Comparison of ENCODE assay signal across 15 cellular contexts in genomic region chr1:162905759-162906158, GRCh38. TPM values are rescaled to one million over a fixed set of nuclear protein-coding genes. Genes with fewer than 3 reads are reported as not detected.
DNase-seq lines count a peak whose midpoint lies in the region; ATAC-seq, FAIRE-seq and TF ChIP-seq lines count a peak whose summit lies in the region.
"Had no signal": no experiment of that assay in that cellular context is flagged by ENCODE, and none has a peak within 500 bp of the region (broad histone marks: within the 10 kb centered on the region; RNA-seq: fewer than 3 reads in every experiment).

No MANE protein-coding gene starts in this region.

- peak overlapping the region; percentile 53 for H3K27ac ChIP-seq in keratinocyte (ENCODE audit: control insufficient read depth, insufficient read depth, low read length)
- H3K27ac ChIP-seq: esophagus muscularis mucosa, tibial nerve had no signal

- TF ChIP-seq CTCF in keratinocyte (optimal IDR thresholded peaks at IDR 0.05 in 1 of 3, IDR thresholded peaks at IDR 0.05 in 1 of 3, conservative IDR thresholded peaks at IDR 0.05 in 1 of 3; ENCODE audit: extremely low read depth in 1 of 3, insufficient read depth in 2 of 3, low read length in 3 of 3) = no peak

- dilution Hi-C loops in keratinocyte (cut with MboI; ENCODE audit: extremely low pct_ligation_motif_present, low sequenced_read_pairs) = no loop called here

- H3K4me1 ChIP-seq in keratinocyte (ENCODE audit: control insufficient read depth, extremely low read depth, insufficient read depth, low read length) = peaks cover 22% of the 10 kb centered on the region
- H3K4me1 ChIP-seq: tibial nerve had no signal

- peak; percentile 82 for FAIRE-seq in keratinocyte (lab: Jason Lieb, UNC)

- H3K9me3 ChIP-seq in keratinocyte (ENCODE audit: control insufficient read depth, low read depth, low read length) = no peaks in the 10 kb centered on the region
- H3K9me3 ChIP-seq: esophagus muscularis mucosa, tibial nerve had no signal

- H4K20me1 ChIP-seq in keratinocyte (ENCODE audit: control insufficient read depth, extremely low read depth, insufficient read depth, low read length) = no peaks in the 10 kb centered on the region

- peak overlapping the region; percentile 34 for H3K4me2 ChIP-seq in keratinocyte (ENCODE audit: control insufficient read depth, extremely low read depth, insufficient read depth, low read depth, low read length)

- H2AFZ ChIP-seq in keratinocyte (ENCODE audit: control insufficient read depth, low read length) = no peak overlapping the region

- H3K4me3 ChIP-seq in keratinocyte (ENCODE audit: control insufficient read depth in 2 of 3, extremely low read depth in 1 of 3, insufficient read depth in 2 of 3, low read depth in 1 of 3, low read length in 3 of 3) = no peak overlapping the region
- H3K4me3 ChIP-seq: esophagus muscularis mucosa, tibial nerve had no signal

- no peaks in the 10 kb centered on the region for H3K79me2 ChIP-seq in keratinocyte (ENCODE audit: control insufficient read depth, insufficient read depth, low read length)

- DNase-seq in AG08395 (ENCODE audit: low spot score) (peak; percentile 63), HPDE6-E6E7 (ENCODE audit: extremely low spot score) (peak; percentile 62), astrocyte of the hippocampus (ENCODE audit: low read depth, low spot score) (peak; percentile 63), keratinocyte (ENCODE audit: low read depth, low spot score) (peak; percentile 48), GOT3 (lab: John Stamatoyannopoulos, UW) (no peak), NCI-H2107 treated with DMSO at 0.1 percent for 48 hours (lab: John Stamatoyannopoulos, UW; ENCODE audit: unreplicated experiment) (no peak)
- DNase-seq in central memory CD4-positive, alpha-beta T cell = no peak
- DNase-seq: activated naive CD4-positive, alpha-beta T cell treated with anti-CD3 and anti-CD28 coated beads, Interleukin-2, amount 10 ng/mL, durations not matched to agents 7 days and 5 days; CD8-positive, alpha-beta memory T cell; naive thymus-derived CD8-positive, alpha-beta T cell; NCI-H526 treated with DMSO at 0.1 percent for 48 hours; stimulated activated CD4-positive, alpha-beta T cell treated with anti-CD3 and anti-CD28 coated beads, Interleukin-4, amount 100 ng/mL, for 4 hours had no signal

- no peak for ATAC-seq in GM18502 (IDR thresholded peaks at IDR 0.05; ENCODE audit: poor library complexity, unreplicated experiment)
- ATAC-seq: naive thymus-derived CD8-positive, alpha-beta T cell had no signal

- H3K27me3 ChIP-seq in keratinocyte (ENCODE audit: control insufficient read depth, extremely low read depth, insufficient read depth, low read length) = no peaks in the 10 kb centered on the region
- H3K27me3 ChIP-seq: esophagus muscularis mucosa, tibial nerve had no signal

- H3K36me3 ChIP-seq in keratinocyte (ENCODE audit: control insufficient read depth in 2 of 2, extremely low read depth in 1 of 2, insufficient read depth in 2 of 2, low read length in 2 of 2) = no peaks in the 10 kb centered on the region
- H3K36me3 ChIP-seq: esophagus muscularis mucosa, tibial nerve had no signal

- no peaks in the 10 kb centered on the region for H3K9me1 ChIP-seq in keratinocyte (ENCODE audit: control insufficient read depth, extremely low read depth, insufficient read depth, low read length)

- H3K9ac ChIP-seq in keratinocyte (ENCODE audit: control insufficient read depth, extremely low read depth, insufficient read depth, low read length) = no peak overlapping the region

RNA-seq across cellular contexts. Expression of gene CCDC190, which starts 44.8 kb away (rescaled TPM):
- 0.07 to 0.09 TPM in 2 of 3 replicates, not detected in the other for polyA plus RNA-seq in keratinocyte
- not detected for polyA plus RNA-seq in keratinocyte (2011; ENCODE audit: low read depth)
- 0.17 TPM in 1 of 2 replicates, not detected in the other for polyA plus RNA-seq in keratinocyte (2011; cell fraction: cytosol; rRNA removed)
- polyA plus RNA-seq in keratinocyte (2011; cell fraction: nucleus; rRNA removed) = 0.17 and 0.24 TPM in 2 replicates
- not detected in 2 replicates for polyA plus RNA-seq in keratinocyte (2012; ENCODE audit: low replicate concordance)
- polyA minus RNA-seq in keratinocyte = not detected in 3 replicates
- not detected for polyA minus RNA-seq in keratinocyte (2011; cell fraction: cytosol; rRNA and poly(A)+ RNA removed)
- polyA minus RNA-seq in keratinocyte (2011; cell fraction: nucleus; rRNA and poly(A)+ RNA removed) = not detected in 2 replicates
- polyA plus RNA-seq: CD8-positive, alpha-beta memory T cell; naive thymus-derived CD8-positive, alpha-beta T cell had no signal

Comparison
In these comparisons a context has a peak if more than half of its experiments do, and no peak if none do; other contexts are left out.
1. DNase-seq: peak in AG08395 (single experiment), HPDE6-E6E7 (single experiment), astrocyte of the hippocampus (single experiment) and keratinocyte (single experiment); none in GOT3 (single experiment), central memory CD4-positive, alpha-beta T cell (single experiment) and NCI-H2107 treated with DMSO at 0.1 percent for 48 hours (single experiment).